Comparison of ENCODE assay signal across 34 cellular contexts in genomic region chr22:43681724-43682360, GRCh38.
"Had no signal": no experiment of that assay in that cellular context is flagged by ENCODE, and none has a peak within 500 bp of the region (broad histone marks: within the 10 kb centered on the region; RNA-seq: fewer than 3 reads in every experiment).

No MANE protein-coding gene starts in this region.

- H3K9me3 ChIP-seq: pancreas, prostate gland, thoracic aorta had no signal

- H3K9me3 Mint-ChIP-seq: activated CD4-positive, alpha-beta T cell treated with anti-CD3 and anti-CD28 coated beads, Interleukin-2, amount 10 ng/mL, durations not matched to agents 7 days and 5 days; activated naive CD4-positive, alpha-beta T cell treated with anti-CD3 and anti-CD28 coated beads, Interleukin-2, amount 50 U/mL, for 72 hours; stimulated activated effector memory CD8-positive, alpha-beta T cell treated with anti-CD3 and anti-CD28 coated beads, Interleukin-12 subunit alpha, Interleukin-12 subunit beta, amount 100 ng/mL, for 72 hours; stimulated activated naive CD8-positive, alpha-beta T cell treated with anti-CD3 and anti-CD28 coated beads, Interleukin-15, Interleukin-2, amounts not matched to agents 100 ng/mL and 50 ng/mL, for 24 hours had no signal

- H3K27ac ChIP-seq: cardiac muscle cell, coronary artery, dorsolateral prefrontal cortex, gastroesophageal sphincter, pancreas, prostate gland, skin epidermis, thoracic aorta, VCaP had no signal

- H3K4me3 Mint-ChIP-seq: activated CD4-positive, alpha-beta T cell treated with anti-CD3 and anti-CD28 coated beads, Interleukin-2, amount 10 ng/mL, durations not matched to agents 7 days and 5 days; activated CD8-positive, alpha-beta T cell treated with anti-CD3 and anti-CD28 coated beads for 36 hours; mesothelial cell of epicardium; naive thymus-derived CD4-positive, alpha-beta T cell; stimulated activated effector memory CD8-positive, alpha-beta T cell treated with anti-CD3 and anti-CD28 coated beads, Interleukin-12 subunit alpha, Interleukin-12 subunit beta, amount 100 ng/mL, for 72 hours; stimulated activated naive CD8-positive, alpha-beta T cell treated with anti-CD3 and anti-CD28 coated beads, Interleukin-15, Interleukin-2, amounts not matched to agents 100 ng/mL and 50 ng/mL, for 24 hours had no signal

- DNase-seq: activated CD4-positive, alpha-beta T cell treated with anti-CD3 and anti-CD28 coated beads, Interleukin-2, amount 10 ng/mL, durations not matched to agents 7 days and 5 days; activated CD4-positive, CD25-positive, alpha-beta regulatory T cell treated with anti-CD3 and anti-CD28 coated beads, Interleukin-2, amount 50 U/mL, for 72 hours; activated CD8-positive, alpha-beta T cell treated with anti-CD3 and anti-CD28 coated beads for 36 hours; activated naive CD4-positive, alpha-beta T cell; activated T-cell treated with anti-CD3 and anti-CD28 coated beads, Interleukin-2, amount 50 U/mL, for 48 hours; anterior cingulate cortex; cerebellar nuclear complex; dorsolateral prefrontal cortex; effector memory CD4-positive, alpha-beta T cell; erythroblast; head of caudate nucleus; hippocampal formation; left ventricle myocardium superior; naive thymus-derived CD4-positive, alpha-beta T cell; nucleus accumbens; pancreas; retina; stimulated activated CD4-positive, alpha-beta T cell treated with anti-CD3 and anti-CD28 coated beads, Interleukin-12 subunit alpha, Interleukin-12 subunit beta, amount 100 ng/mL, for 4 hours; stimulated activated CD4-positive, alpha-beta T cell treated with anti-CD3 and anti-CD28 coated beads, Interleukin-4, amount 100 ng/mL, for 24 hours; trophoblast cell had no signal

- ATAC-seq: activated CD8-positive, alpha-beta T cell treated with anti-CD3 and anti-CD28 coated beads for 36 hours; activated naive CD4-positive, alpha-beta T cell treated with anti-CD3 and anti-CD28 coated beads, Interleukin-2, amount 50 U/mL, for 72 hours; gastroesophageal sphincter; left ventricle myocardium superior; naive thymus-derived CD4-positive, alpha-beta T cell; pancreas; sciatic nerve; stimulated activated effector memory CD8-positive, alpha-beta T cell treated with anti-CD3 and anti-CD28 coated beads, Interleukin-12 subunit alpha, Interleukin-12 subunit beta, amount 100 ng/mL, for 72 hours had no signal

- H3K4me3 ChIP-seq: cardiac muscle cell, coronary artery, dorsolateral prefrontal cortex, gastroesophageal sphincter, pancreas, prostate gland, skin epidermis, thoracic aorta had no signal

- H3K36me3 ChIP-seq: cardiac muscle cell, gastroesophageal sphincter, pancreas, prostate gland, thoracic aorta had no signal

- H3K4me1 Mint-ChIP-seq: activated CD4-positive, alpha-beta T cell treated with anti-CD3 and anti-CD28 coated beads, Interleukin-2, amount 10 ng/mL, durations not matched to agents 7 days and 5 days; mesothelial cell of epicardium; naive thymus-derived CD4-positive, alpha-beta T cell; stimulated activated effector memory CD8-positive, alpha-beta T cell treated with anti-CD3 and anti-CD28 coated beads, Interleukin-12 subunit alpha, Interleukin-12 subunit beta, amount 100 ng/mL, for 72 hours had no signal

- H3K27me3 ChIP-seq: cardiac muscle cell, dorsolateral prefrontal cortex, gastroesophageal sphincter, pancreas had no signal

- FAIRE-seq: pancreas, TTC549, urothelium cell line had no signal

- H3K27ac Mint-ChIP-seq: activated CD4-positive, alpha-beta T cell treated with anti-CD3 and anti-CD28 coated beads, Interleukin-2, amount 10 ng/mL, durations not matched to agents 7 days and 5 days; activated CD8-positive, alpha-beta T cell treated with anti-CD3 and anti-CD28 coated beads for 36 hours; activated naive CD4-positive, alpha-beta T cell treated with anti-CD3 and anti-CD28 coated beads, Interleukin-2, amount 50 U/mL, for 72 hours; mesothelial cell of epicardium; naive thymus-derived CD4-positive, alpha-beta T cell; stimulated activated effector memory CD8-positive, alpha-beta T cell treated with anti-CD3 and anti-CD28 coated beads, Interleukin-12 subunit alpha, Interleukin-12 subunit beta, amount 100 ng/mL, for 72 hours; stimulated activated naive CD8-positive, alpha-beta T cell treated with anti-CD3 and anti-CD28 coated beads, Interleukin-15, Interleukin-2, amounts not matched to agents 100 ng/mL and 50 ng/mL, for 24 hours had no signal

- H3K4me1 ChIP-seq: gastroesophageal sphincter, pancreas, prostate gland had no signal

- H3K36me3 Mint-ChIP-seq: activated naive CD4-positive, alpha-beta T cell treated with anti-CD3 and anti-CD28 coated beads, Interleukin-2, amount 50 U/mL, for 72 hours; mesothelial cell of epicardium; naive thymus-derived CD4-positive, alpha-beta T cell; stimulated activated effector memory CD8-positive, alpha-beta T cell treated with anti-CD3 and anti-CD28 coated beads, Interleukin-12 subunit alpha, Interleukin-12 subunit beta, amount 100 ng/mL, for 72 hours had no signal

- H3K27me3 Mint-ChIP-seq: stimulated activated naive CD8-positive, alpha-beta T cell treated with anti-CD3 and anti-CD28 coated beads, Interleukin-15, Interleukin-2, amounts not matched to agents 100 ng/mL and 50 ng/mL, for 24 hours had no signal
